Comparison of ENCODE assay signal across 1 cellular context in genomic region chr9:90870646-90871326, GRCh38.
TF ChIP-seq lines count a peak whose summit lies in the region.

No MANE protein-coding gene starts in this region.

TF ChIP-seq in GM23338, 12 proteins besides CTCF, POLR2A, EP300 and RAD21 (continued from another document):
- TF ChIP-seq, protein P1, sequence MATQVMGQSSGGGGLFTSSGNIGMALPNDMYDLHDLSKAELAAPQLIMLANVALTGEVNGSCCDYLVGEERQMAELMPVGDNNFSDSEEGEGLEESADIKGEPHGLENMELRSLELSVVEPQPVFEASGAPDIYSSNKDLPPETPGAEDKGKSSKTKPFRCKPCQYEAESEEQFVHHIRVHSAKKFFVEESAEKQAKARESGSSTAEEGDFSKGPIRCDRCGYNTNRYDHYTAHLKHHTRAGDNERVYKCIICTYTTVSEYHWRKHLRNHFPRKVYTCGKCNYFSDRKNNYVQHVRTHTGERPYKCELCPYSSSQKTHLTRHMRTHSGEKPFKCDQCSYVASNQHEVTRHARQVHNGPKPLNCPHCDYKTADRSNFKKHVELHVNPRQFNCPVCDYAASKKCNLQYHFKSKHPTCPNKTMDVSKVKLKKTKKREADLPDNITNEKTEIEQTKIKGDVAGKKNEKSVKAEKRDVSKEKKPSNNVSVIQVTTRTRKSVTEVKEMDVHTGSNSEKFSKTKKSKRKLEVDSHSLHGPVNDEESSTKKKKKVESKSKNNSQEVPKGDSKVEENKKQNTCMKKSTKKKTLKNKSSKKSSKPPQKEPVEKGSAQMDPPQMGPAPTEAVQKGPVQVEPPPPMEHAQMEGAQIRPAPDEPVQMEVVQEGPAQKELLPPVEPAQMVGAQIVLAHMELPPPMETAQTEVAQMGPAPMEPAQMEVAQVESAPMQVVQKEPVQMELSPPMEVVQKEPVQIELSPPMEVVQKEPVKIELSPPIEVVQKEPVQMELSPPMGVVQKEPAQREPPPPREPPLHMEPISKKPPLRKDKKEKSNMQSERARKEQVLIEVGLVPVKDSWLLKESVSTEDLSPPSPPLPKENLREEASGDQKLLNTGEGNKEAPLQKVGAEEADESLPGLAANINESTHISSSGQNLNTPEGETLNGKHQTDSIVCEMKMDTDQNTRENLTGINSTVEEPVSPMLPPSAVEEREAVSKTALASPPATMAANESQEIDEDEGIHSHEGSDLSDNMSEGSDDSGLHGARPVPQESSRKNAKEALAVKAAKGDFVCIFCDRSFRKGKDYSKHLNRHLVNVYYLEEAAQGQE (IDR thresholded peaks at IDR 0.05; ENCODE audit: unreplicated experiment), result no peak
- TF ChIP-seq ZNF114 (CRISPR knock-in tag; IDR thresholded peaks at IDR 0.05) (no peak), ETS1 (IDR thresholded peaks at IDR 0.05) (no peak), JUNB (IDR thresholded peaks at IDR 0.05; ENCODE audit: unreplicated experiment) (no peak), STAT1 (IDR thresholded peaks at IDR 0.05; ENCODE audit: unreplicated experiment) (no peak), CREB1 (CRISPR knock-in tag; IDR thresholded peaks at IDR 0.05; ENCODE audit: low read depth) (no peak), EZH2phosphoT487 (IDR thresholded peaks at IDR 0.05; ENCODE audit: unreplicated experiment) (no peak), EZH2 (IDR thresholded peaks at IDR 0.05; ENCODE audit: low read depth, unreplicated experiment) (no peak), NANOG (IDR thresholded peaks at IDR 0.05; ENCODE audit: borderline replicate concordance) (no peak), ZNF331 (CRISPR knock-in tag; IDR thresholded peaks at IDR 0.05; ENCODE audit: low read depth) (no peak)
